31 cellular contexts compared by ENCODE assay signal in the genomic region with DNA sequence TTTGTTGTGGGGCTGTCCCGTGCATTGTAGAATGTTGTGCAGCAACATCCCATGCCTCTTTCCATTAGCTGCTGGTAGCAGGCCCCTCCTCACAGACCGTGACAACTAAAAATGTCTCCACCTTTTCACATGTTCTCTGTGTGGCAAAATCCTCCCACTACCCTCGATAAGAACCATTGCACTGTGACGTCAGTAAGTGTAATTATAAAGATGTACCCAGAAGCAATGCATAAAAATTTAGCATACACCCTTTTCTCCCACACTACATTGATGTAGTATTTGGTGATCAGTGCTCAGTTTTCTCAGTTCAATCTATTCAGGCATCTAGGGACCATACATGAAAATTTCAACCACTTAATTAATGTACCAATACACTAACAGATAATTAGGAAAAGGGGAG.
"Had no signal": no experiment of that assay in that cellular context is flagged by ENCODE, and none has a peak within 500 bp of the region (broad histone marks: within the 10 kb centered on the region; RNA-seq: fewer than 3 reads in every experiment).

No MANE protein-coding gene starts in this region.

- H3K27ac ChIP-seq: PC-9, RWPE1, SJCRH30, SK-N-MC had no signal

- H3K36me3 ChIP-seq: MG63, SJCRH30 had no signal

- ATAC-seq: Panc1, Right ventricle myocardium inferior, SK-N-SH treated with all-trans-retinoic acid at 6 μM for 48 hours, T-cell had no signal

- H2AFZ ChIP-seq: PC-9 had no signal

- DNase-seq: Kasumi-1, MG63, MV-4-11, NCI-H1092, NCI-H1105, NCI-H1417 treated with DMSO at 0.1 percent for 48 hours, NCI-H1436 treated with DMSO at 0.1 percent for 48 hours, NCI-H1694 treated with DMSO at 0.1 percent for 48 hours, NCI-H187 treated with DMSO at 0.1 percent for 48 hours, NCI-H2029, NCI-H2081, NCI-H2171, NCI-H226, NCI-H446 treated with DMSO at 0.1 percent for 48 hours, NCI-H510A, NCI-H524, NCI-H526, NCI-H69, NCI-H748 treated with DMSO at 0.1 percent for 48 hours, NCI-H82, PC-9, SHP77, SIG-M5, SJCRH30, T-cell had no signal

- H3K4me3 ChIP-seq: MG63, PC-9, SJCRH30, SK-N-MC had no signal

- FAIRE-seq: RCC 7860 had no signal

- H3K4me2 ChIP-seq: PC-9 had no signal

- H3K9me3 ChIP-seq: MG63, SJCRH30 had no signal

- H3K27ac Mint-ChIP-seq: T-cell had no signal

- H3K36me3 Mint-ChIP-seq: T-cell had no signal

- H3K4me1 ChIP-seq: SJCRH30 had no signal

- H3K4me1 Mint-ChIP-seq: T-cell had no signal

- H3K4me3 Mint-ChIP-seq: T-cell had no signal
